ENCODE assay signal across 9 cellular contexts in the genomic region with DNA sequence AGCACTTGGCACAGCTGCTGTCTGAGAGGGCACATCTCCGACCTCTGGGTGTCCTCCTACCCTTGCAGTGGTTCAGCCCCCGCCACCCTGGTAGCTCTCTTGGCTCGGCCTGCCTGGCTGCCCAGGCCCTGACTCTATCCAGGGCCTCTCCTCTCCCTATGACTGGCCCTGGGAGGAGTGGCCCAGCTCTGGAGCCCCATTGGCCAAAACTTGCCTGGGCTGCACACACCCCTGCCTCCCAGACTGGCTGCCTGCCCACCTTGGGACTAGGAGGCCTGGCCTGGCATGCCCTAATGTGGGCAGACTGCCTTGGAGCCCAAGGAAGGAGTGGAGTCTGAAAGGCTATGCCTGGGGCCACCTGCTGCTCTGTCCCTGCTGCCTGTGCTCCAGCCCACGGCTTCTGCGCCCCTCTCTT. TPM values are rescaled to one million over a fixed set of nuclear protein-coding genes. Genes with fewer than 3 reads are reported as not detected.
DNase-seq lines count a peak whose midpoint lies in the region; ATAC-seq, FAIRE-seq and TF ChIP-seq lines count a peak whose summit lies in the region.
"Had no signal": no experiment of that assay in that cellular context is flagged by ENCODE, and none has a peak within 500 bp of the region (broad histone marks: within the 10 kb centered on the region; RNA-seq: fewer than 3 reads in every experiment).

No MANE protein-coding gene starts in this region.

- DNase-seq in brain microvascular endothelial cell (peak; percentile 11), kidney (peak; percentile 96), thoracic aorta (ENCODE audit: low spot score) (peak; percentile 90), progenitor cell of endocrine pancreas (ENCODE audit: low spot score, unreplicated experiment) (no peak)

- H3K9me3 Mint-ChIP-seq in progenitor cell of endocrine pancreas (ENCODE audit: low read depth), result no peaks in the 10 kb centered on the region

- H3K4me1 Mint-ChIP-seq in progenitor cell of endocrine pancreas (ENCODE audit: low read depth), result peaks cover 11% of the 10 kb centered on the region

- H3K4me1 ChIP-seq in HUES64 (ENCODE audit: insufficient read depth, low read length), result peaks cover 21% of the 10 kb centered on the region
- peaks cover 36 to 46% of the 10 kb centered on the region in 2 donors for H3K4me1 ChIP-seq in kidney (ENCODE audit: control insufficient read depth in 1 of 2, insufficient read depth in 1 of 2, low read depth in 1 of 2, low read length in 2 of 2)
- peaks cover 28 to 51% of the 10 kb centered on the region in 2 donors for H3K4me1 ChIP-seq in thoracic aorta (ENCODE audit: control insufficient read depth in 1 of 2, low read depth in 2 of 2)

- no peaks in the 10 kb centered on the region for H3K27me3 Mint-ChIP-seq in progenitor cell of endocrine pancreas

- H3K36me3 Mint-ChIP-seq in progenitor cell of endocrine pancreas (ENCODE audit: insufficient read depth), result no peaks in the 10 kb centered on the region

- intact Hi-C loops in kidney (cut with DNase I), result no loop called here

- no peak overlapping the region for H3K9ac ChIP-seq in HUES64 (ENCODE audit: low read depth, low read length)
- peak overlapping the region in 1 of 2 donors; percentile 81 for H3K9ac ChIP-seq in kidney (ENCODE audit: low read length in 2 of 2)

- peak; percentile 94 for FAIRE-seq in kidney (lab: Jason Lieb, UNC)

- no peak overlapping the region for H3K27ac Mint-ChIP-seq in progenitor cell of endocrine pancreas

- ATAC-seq in thoracic aorta (ENCODE audit: insufficient number of reproducible peaks, low FRiP score, low read depth) (peak; percentile 72), GM21526 (IDR thresholded peaks at IDR 0.05; ENCODE audit: low FRiP score, unreplicated experiment) (no peak), GM19351 (IDR thresholded peaks at IDR 0.05; ENCODE audit: unreplicated experiment) (no peak), GM18867 (IDR thresholded peaks at IDR 0.05; ENCODE audit: unreplicated experiment) (no peak)

- no peak overlapping the region for H3K4me3 ChIP-seq in HUES64 (ENCODE audit: low read length)
- H3K4me3 ChIP-seq in brain microvascular endothelial cell (ENCODE audit: low read depth, low read length), result no peak overlapping the region
- H3K4me3 ChIP-seq in kidney (ENCODE audit: low read length in 2 of 2), result no peak overlapping the region
- H3K4me3 ChIP-seq in thoracic aorta, result no peak overlapping the region

- 90% methylated on average over 5 of the region's 5 CpGs for WGBS in HUES64

- TF ChIP-seq CTCF in brain microvascular endothelial cell (IDR thresholded peaks at IDR 0.05; ENCODE audit: low read depth, low read length, missing control alignments), result no peak
- no peak for TF ChIP-seq CTCF in kidney (IDR thresholded peaks at IDR 0.05; ENCODE audit: borderline replicate concordance, extremely low read depth, insufficient read depth)
- no peak for TF ChIP-seq CTCF in thoracic aorta (IDR thresholded peaks at IDR 0.05)
- TF ChIP-seq CTCF in progenitor cell of endocrine pancreas (IDR thresholded peaks at IDR 0.05; ENCODE audit: unreplicated experiment), result no peak

- H3K4me3 Mint-ChIP-seq in progenitor cell of endocrine pancreas (ENCODE audit: low read depth), result no peak overlapping the region

- no peaks in the 10 kb centered on the region for H3K36me3 ChIP-seq in HUES64 (ENCODE audit: insufficient read depth, low read length)
- no peaks in the 10 kb centered on the region for H3K36me3 ChIP-seq in brain microvascular endothelial cell (replicated peaks)
- H3K36me3 ChIP-seq in kidney (ENCODE audit: control insufficient read depth in 1 of 2, insufficient read depth in 2 of 2, low read length in 2 of 2), result peaks cover 3 to 5% of the 10 kb centered on the region in 2 donors
- H3K36me3 ChIP-seq in thoracic aorta, result no peaks in the 10 kb centered on the region

- H3K9me3 ChIP-seq in HUES64 (ENCODE audit: insufficient read depth, low read depth, low read length), result no peaks in the 10 kb centered on the region
- no peaks in the 10 kb centered on the region for H3K9me3 ChIP-seq in kidney (ENCODE audit: control insufficient read depth in 1 of 2, low read length in 2 of 2)
- no peaks in the 10 kb centered on the region for H3K9me3 ChIP-seq in thoracic aorta
- H3K9me3 ChIP-seq: neutrophil had no signal

- in situ Hi-C loops in brain microvascular endothelial cell (cut with HindIII; ENCODE audit: low pct_ligation_motif_present, low sequenced_read_pairs), result no loop called here

- H3K27me3 ChIP-seq in HUES64 (ENCODE audit: insufficient read depth, low read length) (no peaks in the 10 kb centered on the region), brain microvascular endothelial cell (replicated peaks) (no peaks in the 10 kb centered on the region), thoracic aorta (replicated peaks; ENCODE audit: insufficient read depth) (no peaks in the 10 kb centered on the region)
- H3K27me3 ChIP-seq: neutrophil had no signal

- H3K27ac ChIP-seq in HUES64 (ENCODE audit: low read depth, low read length), result peak overlapping the region; percentile 26; the same call in 1 of the 2 replicates
- H3K27ac ChIP-seq in brain microvascular endothelial cell, result no peak overlapping the region
- peak overlapping the region; percentile 74 to 98 for H3K27ac ChIP-seq in kidney (ENCODE audit: low read depth in 2 of 2, low read length in 2 of 2)
- H3K27ac ChIP-seq in thoracic aorta, result peak overlapping the region; percentile 90 to 97
- H3K27ac ChIP-seq: neutrophil had no signal

RNA-seq across cellular contexts. Expression of gene ACOT11, which starts 33.6 kb away (rescaled TPM):
- 2.0 TPM for polyA plus RNA-seq in HUES64 (2013, experiment 1 of 2)
- polyA plus RNA-seq in HUES64 (2013, experiment 2 of 2), result 3.0 TPM
- total RNA-seq in kidney (24.6 TPM), thoracic aorta (10 to 100 TPM; 19.3 to 23.6 TPM), progenitor cell of endocrine pancreas (1.7 and 2.2 TPM in 2 replicates)
- polyA plus RNA-seq in kidney (ENCODE audit: insufficient read depth, low read depth, low replicate concordance), result 31.1 TPM

RNA-seq across cellular contexts. Expression of gene FAM151A, which starts 41.7 kb away (rescaled TPM):
- polyA plus RNA-seq in HUES64 (2013, experiment 1 of 2), result not detected
- not detected for polyA plus RNA-seq in HUES64 (2013, experiment 2 of 2)
- not detected for total RNA-seq in kidney
- polyA plus RNA-seq in kidney (ENCODE audit: insufficient read depth, low read depth, low replicate concordance), result 237 TPM
- not detected for total RNA-seq in thoracic aorta
- total RNA-seq in progenitor cell of endocrine pancreas, result 0.33 TPM in 1 of 2 replicates, not detected in the other

RNA-seq across cellular contexts. Expression of gene MROH7, which starts 60.0 kb away (rescaled TPM):
- polyA plus RNA-seq in HUES64 (2013, experiment 1 of 2), result 0.05 TPM
- not detected for polyA plus RNA-seq in HUES64 (2013, experiment 2 of 2)
- total RNA-seq in kidney (5.4 TPM), thoracic aorta (10 to 100 TPM; 15.9 to 20.4 TPM), progenitor cell of endocrine pancreas (0.29 and 0.50 TPM in 2 replicates)
- polyA plus RNA-seq in kidney (ENCODE audit: insufficient read depth, low read depth, low replicate concordance), result 3.8 TPM
